ENCODE assay signal across 25 cellular contexts in the genomic region with DNA sequence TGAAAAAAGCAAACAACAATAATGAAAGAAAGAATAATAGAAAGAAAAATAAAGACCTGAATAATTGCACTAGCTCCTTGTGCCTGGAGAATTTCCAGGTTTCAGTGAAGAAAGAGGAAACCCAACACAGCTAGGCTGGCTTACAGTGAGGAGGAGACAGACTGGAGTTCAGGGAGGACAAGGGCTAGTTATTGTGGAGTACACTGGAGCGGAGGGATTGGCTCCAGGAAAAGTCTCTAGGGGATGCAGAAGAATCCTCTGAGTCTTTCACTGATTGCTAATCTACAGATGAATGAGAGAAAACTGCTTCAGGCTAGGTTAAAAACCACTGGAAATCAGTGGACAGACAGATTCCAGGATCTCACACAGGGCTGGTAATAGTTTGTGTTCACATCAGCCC.
A peak's percentile ranks its signal among the peaks of the same experiment; 100 is the strongest.
DNase-seq lines count a peak whose midpoint lies in the region; ATAC-seq, FAIRE-seq and TF ChIP-seq lines count a peak whose summit lies in the region.
"Had no signal": no experiment of that assay in that cellular context is flagged by ENCODE, and none has a peak within 500 bp of the region (broad histone marks: within the 10 kb centered on the region; RNA-seq: fewer than 3 reads in every experiment).

No MANE protein-coding gene starts in this region.

- no peaks in the 10 kb centered on the region for H4K20me1 ChIP-seq in osteoblast (ENCODE audit: insufficient read depth, low read length)
- H4K20me1 ChIP-seq: BLaER1 treated with 17β-estradiol and CSF1 and Interleukin-3, amounts not matched to agents 10 nM and 100 nM had no signal

- H3K4me2 ChIP-seq in osteoblast (ENCODE audit: insufficient read depth, low read length): no peak overlapping the region
- H3K4me2 ChIP-seq: BLaER1 treated with 17β-estradiol and CSF1 and Interleukin-3, amounts not matched to agents 10 nM and 100 nM had no signal

- no peak for TF ChIP-seq CTCF in fibroblast of the aortic adventitia (IDR thresholded peaks at IDR 0.05; ENCODE audit: insufficient read depth, low read length)
- TF ChIP-seq CTCF in osteoblast (IDR thresholded peaks at IDR 0.05; ENCODE audit: extremely low read depth, low read depth, low read length): no peak

- H3K9me3 ChIP-seq in osteoblast (ENCODE audit: low read depth, low read length): no peaks in the 10 kb centered on the region
- H3K9me3 ChIP-seq: BLaER1 treated with 17β-estradiol and CSF1 and Interleukin-3, amounts not matched to agents 10 nM and 100 nM; gastrocnemius medialis; prostate gland; SJSA1; thoracic aorta had no signal

- H3K27me3 ChIP-seq in osteoblast (ENCODE audit: insufficient read depth, low read length): no peaks in the 10 kb centered on the region
- H3K27me3 ChIP-seq: BLaER1 treated with 17β-estradiol and CSF1 and Interleukin-3, amounts not matched to agents 10 nM and 100 nM; gastrocnemius medialis; SJSA1 had no signal

- no peaks in the 10 kb centered on the region for H3K79me2 ChIP-seq in osteoblast (ENCODE audit: insufficient read depth, low read length)

- no peaks in the 10 kb centered on the region for H3K36me3 ChIP-seq in osteoblast (ENCODE audit: insufficient read depth, low read length)
- H3K36me3 ChIP-seq: BLaER1 treated with 17β-estradiol and CSF1 and Interleukin-3, amounts not matched to agents 10 nM and 100 nM; gastrocnemius medialis; prostate gland; SJSA1; thoracic aorta had no signal

- H3K4me1 ChIP-seq in osteoblast (ENCODE audit: insufficient read depth, low read length): peaks cover 4% of the 10 kb centered on the region
- H3K4me1 ChIP-seq: gastrocnemius medialis, prostate gland, SJSA1 had no signal

- no peak for ATAC-seq in GM18907 (IDR thresholded peaks at IDR 0.05; ENCODE audit: unreplicated experiment)
- ATAC-seq: effector memory CD8-positive, alpha-beta T cell; gastrocnemius medialis; naive thymus-derived CD4-positive, alpha-beta T cell had no signal

- peak overlapping the region; percentile 30 for H2AFZ ChIP-seq in osteoblast (ENCODE audit: low read length)

- TF ChIP-seq POLR2A in GM12892 (IDR thresholded peaks at IDR 0.05; ENCODE audit: low read depth, low read length): no peak

- H3K27ac ChIP-seq in osteoblast (ENCODE audit: low read depth, low read length): no peak overlapping the region
- H3K27ac ChIP-seq: BLaER1 treated with 17β-estradiol and CSF1 and Interleukin-3, amounts not matched to agents 10 nM and 100 nM; gastrocnemius medialis; prostate gland; SJSA1; thoracic aorta had no signal

- peak; percentile 73 for DNase-seq in ELF-1 (ENCODE audit: low read depth, low spot score)
- peak; percentile 81 for DNase-seq in fibroblast of the aortic adventitia (ENCODE audit: low read depth)
- no peak for DNase-seq in osteoblast (ENCODE audit: insufficient read length, low spot score, missing footprints)
- DNase-seq in NCI-H524 treated with DMSO at 0.1 percent for 48 hours (lab: John Stamatoyannopoulos, UW): no peak
- DNase-seq in NK-92 treated with Interleukin-12 subunit alpha and Interleukin-12 subunit beta, amount 100 ng/mL, for 24 hours (lab: John Stamatoyannopoulos, UW): no peak
- no peak for DNase-seq in GM12892 (ENCODE audit: insufficient read length)
- DNase-seq: activated CD4-positive, alpha-beta T cell treated with anti-CD3 and anti-CD28 coated beads for 1 hour; activated CD8-positive, alpha-beta memory T cell treated with anti-CD3 and anti-CD28 coated beads, Interleukin-2, amount 50 U/mL, for 4 hours; activated gamma-delta T cell treated with Interleukin-2 at 50 U/mL for 16 hours; amygdala; cerebellar nuclear complex; effector memory CD8-positive, alpha-beta T cell; gastrocnemius medialis; GDM1; Karpas-422; naive thymus-derived CD4-positive, alpha-beta T cell; NCI-H1092 treated with DMSO at 0.1 percent for 48 hours; NCI-H69 had no signal

- H3K4me3 ChIP-seq in fibroblast of the aortic adventitia (ENCODE audit: low read depth, low read length) (no peak overlapping the region), osteoblast (ENCODE audit: insufficient read depth, low read length) (no peak overlapping the region)
- H3K4me3 ChIP-seq: BLaER1 treated with 17β-estradiol and CSF1 and Interleukin-3, amounts not matched to agents 10 nM and 100 nM; gastrocnemius medialis; prostate gland; SJSA1; thoracic aorta had no signal

- no peak for FAIRE-seq in GM12892 (lab: Jason Lieb, UNC)
- FAIRE-seq: GM12891 had no signal

TF ChIP-seq in PFSK-1, 5 proteins besides CTCF, POLR2A, EP300 and RAD21:
- TF ChIP-seq FOXP2 (optimal IDR thresholded peaks at IDR 0.05; ENCODE audit: borderline replicate concordance, extremely low read depth, extremely low read length, insufficient read depth): no peak
- no peak for TF ChIP-seq POLR2AphosphoS5 (IDR thresholded peaks at IDR 0.05; ENCODE audit: low read depth, low read length)
- TF ChIP-seq SIN3A (IDR thresholded peaks at IDR 0.05; ENCODE audit: borderline replicate concordance, insufficient read depth, low read length): peak; percentile 36; the same call in 1 of the 2 replicates
- peak; percentile 27; the same call in 1 of the 2 replicates for TF ChIP-seq TAF1 (IDR thresholded peaks at IDR 0.05; ENCODE audit: borderline replicate concordance, insufficient read depth, low read length)
- TF ChIP-seq, protein P1, sequence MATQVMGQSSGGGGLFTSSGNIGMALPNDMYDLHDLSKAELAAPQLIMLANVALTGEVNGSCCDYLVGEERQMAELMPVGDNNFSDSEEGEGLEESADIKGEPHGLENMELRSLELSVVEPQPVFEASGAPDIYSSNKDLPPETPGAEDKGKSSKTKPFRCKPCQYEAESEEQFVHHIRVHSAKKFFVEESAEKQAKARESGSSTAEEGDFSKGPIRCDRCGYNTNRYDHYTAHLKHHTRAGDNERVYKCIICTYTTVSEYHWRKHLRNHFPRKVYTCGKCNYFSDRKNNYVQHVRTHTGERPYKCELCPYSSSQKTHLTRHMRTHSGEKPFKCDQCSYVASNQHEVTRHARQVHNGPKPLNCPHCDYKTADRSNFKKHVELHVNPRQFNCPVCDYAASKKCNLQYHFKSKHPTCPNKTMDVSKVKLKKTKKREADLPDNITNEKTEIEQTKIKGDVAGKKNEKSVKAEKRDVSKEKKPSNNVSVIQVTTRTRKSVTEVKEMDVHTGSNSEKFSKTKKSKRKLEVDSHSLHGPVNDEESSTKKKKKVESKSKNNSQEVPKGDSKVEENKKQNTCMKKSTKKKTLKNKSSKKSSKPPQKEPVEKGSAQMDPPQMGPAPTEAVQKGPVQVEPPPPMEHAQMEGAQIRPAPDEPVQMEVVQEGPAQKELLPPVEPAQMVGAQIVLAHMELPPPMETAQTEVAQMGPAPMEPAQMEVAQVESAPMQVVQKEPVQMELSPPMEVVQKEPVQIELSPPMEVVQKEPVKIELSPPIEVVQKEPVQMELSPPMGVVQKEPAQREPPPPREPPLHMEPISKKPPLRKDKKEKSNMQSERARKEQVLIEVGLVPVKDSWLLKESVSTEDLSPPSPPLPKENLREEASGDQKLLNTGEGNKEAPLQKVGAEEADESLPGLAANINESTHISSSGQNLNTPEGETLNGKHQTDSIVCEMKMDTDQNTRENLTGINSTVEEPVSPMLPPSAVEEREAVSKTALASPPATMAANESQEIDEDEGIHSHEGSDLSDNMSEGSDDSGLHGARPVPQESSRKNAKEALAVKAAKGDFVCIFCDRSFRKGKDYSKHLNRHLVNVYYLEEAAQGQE (IDR thresholded peaks at IDR 0.05; ENCODE audit: insufficient read depth in 1 of 2, low read depth in 2 of 2, low read length in 2 of 2): no peak

Comparison
In these comparisons a context has a peak if more than half of its experiments do, and no peak if none do; other contexts are left out.
1. DNase-seq: peak in ELF-1 (single experiment) and fibroblast of the aortic adventitia (single experiment); none in osteoblast (single experiment), NCI-H524 treated with DMSO at 0.1 percent for 48 hours (single experiment), NK-92 treated with Interleukin-12 subunit alpha and Interleukin-12 subunit beta, amount 100 ng/mL, for 24 hours (single experiment) and GM12892 (single experiment).